Comparison of ENCODE assay signal across 1 cellular context in the genomic region with DNA sequence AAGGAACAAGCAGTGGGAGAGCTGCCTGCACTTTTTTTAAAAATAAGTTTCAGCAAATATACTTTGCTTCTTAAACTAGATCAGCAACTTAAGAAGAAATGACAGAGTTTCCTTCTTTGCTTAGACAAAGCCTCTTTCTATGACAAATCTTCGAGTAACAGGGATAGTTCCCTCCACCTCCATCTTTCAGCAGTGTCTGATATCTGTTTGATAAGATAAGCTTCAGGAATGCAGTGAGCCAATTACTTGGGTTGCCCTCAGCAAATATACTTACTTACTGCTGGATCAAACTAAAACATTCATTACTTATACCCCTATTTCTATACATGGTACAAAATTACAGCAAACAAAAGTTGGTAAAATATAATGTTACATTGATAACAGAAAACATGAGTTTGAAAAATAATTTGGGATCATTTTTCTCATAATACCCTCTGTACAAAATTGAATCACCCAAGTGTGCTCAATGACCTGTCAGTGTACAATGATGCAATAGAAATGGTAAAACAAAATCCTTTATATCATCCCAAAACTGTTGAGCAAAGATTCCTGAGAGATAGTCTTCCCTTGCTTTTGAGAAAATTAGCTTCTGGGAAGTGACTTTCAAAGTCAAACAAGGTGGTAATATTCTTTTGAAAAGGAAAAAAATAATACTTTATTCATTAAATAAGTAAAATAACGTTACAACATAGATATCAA.
TF ChIP-seq lines count a peak whose summit lies in the region.

No MANE protein-coding gene starts in this region.

TF ChIP-seq in HepG2, 621 proteins besides CTCF, POLR2A, EP300 and RAD21 (continued from another document):
- TF ChIP-seq ATF7 (IDR thresholded peaks at IDR 0.05): peak; percentile 46; the same call in 1 of the 2 replicates
- no peak for TF ChIP-seq ATF7 (CRISPR knock-in tag; IDR thresholded peaks at IDR 0.05)
TF ChIP-seq in HepG2: peak in this region for 2.
